ENCODE assay signal across 8 cellular contexts in genomic region chr22:41302016-41302767, GRCh38. TPM values are rescaled to one million over a fixed set of nuclear protein-coding genes. Genes with fewer than 3 reads are reported as not detected.
DNase-seq lines count a peak whose midpoint lies in the region; ATAC-seq and TF ChIP-seq lines count a peak whose summit lies in the region.

No MANE protein-coding gene starts in this region.

- 0% methylated on average over 4 of the region's 60 CpGs for WGBS in right lobe of liver (ENCODE audit: insufficient coverage, low coverage, low lambda C conversion rate, missing lambda C conversion rate)
- 1% methylated on average over 60 of the region's 60 CpGs for WGBS in thymus

- peaks cover 34% of the 10 kb centered on the region for H3K4me1 Mint-ChIP-seq in central memory CD8-positive, alpha-beta T cell

- intact Hi-C loops in right lobe of liver (cut with DNase I), result no loop called here

- H3K9me3 Mint-ChIP-seq in central memory CD8-positive, alpha-beta T cell, result no peaks in the 10 kb centered on the region

- H3K27ac ChIP-seq in right lobe of liver (peak overlapping the region; percentile 82 to 93 (median 86)), thymus (ENCODE audit: low read depth) (peak overlapping the region; percentile 85)

- TF ChIP-seq CTCF in GM13976 (IDR thresholded peaks at IDR 0.05; ENCODE audit: borderline replicate concordance, control extremely low read depth, extremely low read depth, insufficient read depth, missing control alignments), result no peak
- no peak for TF ChIP-seq CTCF in right lobe of liver (IDR thresholded peaks at IDR 0.05)

- H3K36me3 ChIP-seq in NT2/D1 (ENCODE audit: insufficient read depth, insufficient read length, low read length) (peaks cover 6% of the 10 kb centered on the region), right lobe of liver (no peaks in the 10 kb centered on the region), thymus (ENCODE audit: control insufficient read depth, insufficient read depth) (peaks cover 4% of the 10 kb centered on the region)

- H3K9ac ChIP-seq in NT2/D1 (ENCODE audit: insufficient read length, low read depth), result peak overlapping the region; percentile 85

- H3K27me3 ChIP-seq in NT2/D1 (ENCODE audit: insufficient read depth, insufficient read length), result no peaks in the 10 kb centered on the region
- no peaks in the 10 kb centered on the region for H3K27me3 ChIP-seq in right lobe of liver
- H3K27me3 ChIP-seq in thymus (ENCODE audit: control insufficient read depth, insufficient read depth), result no peaks in the 10 kb centered on the region

- H3K4me3 Mint-ChIP-seq in central memory CD8-positive, alpha-beta T cell, result peak overlapping the region; percentile 70

- no peak for TF ChIP-seq POLR2A in right lobe of liver (IDR thresholded peaks at IDR 0.05)

- DNase-seq in GM13976 (ENCODE audit: low spot score), result peak; percentile 52
- DNase-seq in NT2/D1 (ENCODE audit: low read depth, low spot score), result no peak
- DNase-seq in central memory CD8-positive, alpha-beta T cell (ENCODE audit: low spot score in 2 of 2), result no peak
- DNase-seq in right lobe of liver, result peak in 1 of 3 donors; percentile 26
- DNase-seq in NCI-H2081 (lab: John Stamatoyannopoulos, UW), result no peak
- DNase-seq in HT-29 (ENCODE audit: low spot score), result no peak

- H3K27ac Mint-ChIP-seq in central memory CD8-positive, alpha-beta T cell (ENCODE audit: low read depth), result peak overlapping the region; percentile 90

- H3K4me3 ChIP-seq in NT2/D1 (ENCODE audit: insufficient read length, low read depth) (peak overlapping the region; percentile 59), right lobe of liver (peak overlapping the region; percentile 68 to 93 (median 90)), thymus (ENCODE audit: low read length) (peak overlapping the region; percentile 97)

- H3K4me1 ChIP-seq in NT2/D1 (ENCODE audit: insufficient read depth, insufficient read length) (peaks cover 5% of the 10 kb centered on the region), right lobe of liver (peaks cover 0 to 20% (median 4%) of the 10 kb centered on the region in 4 donors), thymus (ENCODE audit: control insufficient read depth, insufficient read depth, low read length) (peaks cover 12% of the 10 kb centered on the region)

- ATAC-seq in central memory CD8-positive, alpha-beta T cell (replicated peaks; ENCODE audit: extremely low read depth, poor library complexity, severe bottlenecking), result no peak
- ATAC-seq in right lobe of liver (peak; percentile 4 to 45 (median 13)), HG03108 (IDR thresholded peaks at IDR 0.05; ENCODE audit: unreplicated experiment) (no peak)

- in situ Hi-C loops in GM13976 (cut with MboI; ENCODE audit: low sequenced_read_pairs, unreplicated experiment), result no loop called here

- H3K9me3 ChIP-seq in NT2/D1 (ENCODE audit: insufficient read depth, low read length) (no peaks in the 10 kb centered on the region), right lobe of liver (no peaks in the 10 kb centered on the region), thymus (ENCODE audit: control insufficient read depth) (no peaks in the 10 kb centered on the region)

- no peaks in the 10 kb centered on the region for H3K27me3 Mint-ChIP-seq in central memory CD8-positive, alpha-beta T cell

- peaks cover 3% of the 10 kb centered on the region for H3K36me3 Mint-ChIP-seq in central memory CD8-positive, alpha-beta T cell (ENCODE audit: insufficient read depth)

RNA-seq across cellular contexts. Expression of gene ZC3H7B, which starts 0.9 kb away (rescaled TPM):
- 10 to 100 TPM; 26.5 to 50.1 (median 42.7) TPM for total RNA-seq in right lobe of liver
- polyA plus RNA-seq in thymus, result 29.8 TPM
- 35.6 and 40.9 TPM in 2 replicates for total RNA-seq in HT-29 (2014; rRNA removed; shearing (Covaris generic))

RNA-seq across cellular contexts. Expression of gene RANGAP1, which starts 16.2 kb away (rescaled TPM):
- total RNA-seq in right lobe of liver, result 10 to 100 TPM; 27.4 to 56.3 (median 37.6) TPM
- 63.6 TPM for polyA plus RNA-seq in thymus
- 80.2 and 81.2 TPM in 2 replicates for total RNA-seq in HT-29 (2014; rRNA removed; shearing (Covaris generic))

Comparison
In these comparisons a context has a peak if more than half of its experiments do, and no peak if none do; other contexts are left out.
1. ATAC-seq: peak in right lobe of liver (4 of 4); none in central memory CD8-positive, alpha-beta T cell (single experiment) and HG03108 (single experiment).
2. Peak in every context shown above with its lines, with median percentiles within 50 percentile points of each other: H3K4me3 ChIP-seq.